In the genomic region with DNA sequence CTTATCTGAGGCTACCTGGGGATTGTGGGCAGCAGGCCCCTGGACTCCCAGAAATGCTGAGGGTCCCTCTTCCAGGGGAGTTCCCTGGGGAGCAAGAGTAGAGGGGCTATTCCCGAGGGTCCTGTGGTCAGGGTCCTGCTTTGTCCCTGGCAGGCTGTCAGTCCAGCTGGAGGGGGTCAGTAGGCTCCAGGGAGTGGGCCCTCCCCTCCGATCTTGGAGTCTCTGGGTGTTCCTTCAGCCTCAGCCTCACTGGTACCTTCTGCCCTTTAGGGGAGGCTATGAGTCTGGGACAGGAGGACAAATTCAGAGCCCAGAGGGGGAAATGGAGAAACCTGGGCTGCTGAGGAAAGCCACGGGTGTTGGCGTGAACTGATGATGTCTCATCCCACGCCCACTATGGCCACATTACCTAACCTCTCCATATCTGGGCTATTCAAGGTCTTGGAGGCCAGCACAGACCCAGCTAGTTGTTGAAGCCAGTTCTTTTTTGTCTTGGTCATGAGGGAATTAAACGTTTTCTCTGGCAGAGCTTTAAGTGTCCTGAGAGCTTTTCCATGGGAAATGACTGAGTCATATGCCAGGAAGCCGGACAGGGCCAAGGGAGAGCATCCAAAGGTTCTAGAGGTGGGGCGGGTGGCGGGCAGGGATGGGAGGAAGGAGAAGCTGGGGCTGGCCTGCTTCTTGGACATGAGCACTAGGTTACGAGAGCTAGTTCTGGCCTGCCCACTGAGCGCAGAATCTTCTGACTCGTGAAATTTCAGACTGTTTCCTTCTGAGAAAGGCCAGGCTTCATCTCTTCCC, we compare ENCODE assay signal across 11 cellular contexts. TPM values are rescaled to one million over a fixed set of nuclear protein-coding genes. Genes with fewer than 3 reads are reported as not detected.
DNase-seq lines count a peak whose midpoint lies in the region; ATAC-seq and TF ChIP-seq lines count a peak whose summit lies in the region.
"Had no signal": no experiment of that assay in that cellular context is flagged by ENCODE, and none has a peak within 500 bp of the region (broad histone marks: within the 10 kb centered on the region; RNA-seq: fewer than 3 reads in every experiment).

No MANE protein-coding gene starts in this region.

- intact Hi-C loops in right lobe of liver (cut with DNase I) = no loop called here

- ATAC-seq in right lobe of liver = peak; percentile 24 to 58 (median 38)
- peak; percentile 89 for ATAC-seq in thoracic aorta (ENCODE audit: insufficient number of reproducible peaks, low FRiP score, low read depth)

- no peaks in the 10 kb centered on the region for H3K9me3 Mint-ChIP-seq in chondrocyte (ENCODE audit: low read depth)
- H3K9me3 Mint-ChIP-seq: dendritic cell treated with granulocyte-macrophage colony-stimulating factor and Interleukin-4, amounts not matched to agents 40 ng/mL and 50 ng/mL, for 4 days had no signal

- H3K9me3 ChIP-seq in MG63 (no peaks in the 10 kb centered on the region), right lobe of liver (no peaks in the 10 kb centered on the region), thoracic aorta (no peaks in the 10 kb centered on the region)

- peaks cover 63% of the 10 kb centered on the region for H3K4me1 Mint-ChIP-seq in chondrocyte (ENCODE audit: low read depth)

- no peak for TF ChIP-seq POLR2A in right lobe of liver (IDR thresholded peaks at IDR 0.05)

- H3K27me3 Mint-ChIP-seq in chondrocyte (ENCODE audit: low read depth) = no peaks in the 10 kb centered on the region
- H3K27me3 Mint-ChIP-seq: dendritic cell treated with granulocyte-macrophage colony-stimulating factor and Interleukin-4, amounts not matched to agents 40 ng/mL and 50 ng/mL, for 4 days had no signal

- peaks cover 81% of the 10 kb centered on the region for H3K36me3 ChIP-seq in MG63
- H3K36me3 ChIP-seq in right lobe of liver = peaks cover 0 to 51% (median 28%) of the 10 kb centered on the region in 4 donors
- H3K36me3 ChIP-seq in thoracic aorta = peaks cover 52% of the 10 kb centered on the region

- H3K27ac Mint-ChIP-seq in chondrocyte (ENCODE audit: unreplicated experiment) = peak overlapping the region; percentile 72
- H3K27ac Mint-ChIP-seq: dendritic cell treated with granulocyte-macrophage colony-stimulating factor and Interleukin-4, amounts not matched to agents 40 ng/mL and 50 ng/mL, for 4 days had no signal

- H3K27me3 ChIP-seq in MG63 (no peaks in the 10 kb centered on the region), right lobe of liver (no peaks in the 10 kb centered on the region), thoracic aorta (replicated peaks; ENCODE audit: insufficient read depth) (no peaks in the 10 kb centered on the region)

- H3K4me3 Mint-ChIP-seq in chondrocyte (ENCODE audit: unreplicated experiment) = no peak overlapping the region
- H3K4me3 Mint-ChIP-seq: dendritic cell treated with granulocyte-macrophage colony-stimulating factor and Interleukin-4, amounts not matched to agents 40 ng/mL and 50 ng/mL, for 4 days had no signal

- H3K4me1 ChIP-seq in right lobe of liver (no peaks in the 10 kb centered on the region), thoracic aorta (ENCODE audit: control insufficient read depth in 1 of 2, low read depth in 2 of 2) (peaks cover 65 to 75% of the 10 kb centered on the region in 2 donors)

- DNase-seq in MG63 (peak; percentile 72), chondrocyte (ENCODE audit: low spot score) (no peak), right lobe of liver (no peak), thoracic aorta (ENCODE audit: low spot score) (peak; percentile 73), epidermal melanocyte (ENCODE audit: insufficient read length, low spot score) (no peak), NCI-H146 (lab: John Stamatoyannopoulos, UW) (no peak), germinal center (ENCODE audit: low spot score) (no peak), ecto neural progenitor cell (ENCODE audit: low spot score) (no peak)
- DNase-seq: NCI-H1417 treated with DMSO at 0.1 percent for 48 hours had no signal

- WGBS in right lobe of liver (ENCODE audit: insufficient coverage, low coverage, low lambda C conversion rate, missing lambda C conversion rate) = 60% methylated on average over 5 of the region's 12 CpGs

- H3K36me3 Mint-ChIP-seq in chondrocyte (ENCODE audit: low read depth) = peaks cover 46% of the 10 kb centered on the region

- H3K4me3 ChIP-seq in MG63 (no peak overlapping the region), right lobe of liver (no peak overlapping the region), thoracic aorta (no peak overlapping the region)

- peak overlapping the region in 2 of 3 donors; percentile 18 to 65 for H3K27ac ChIP-seq in right lobe of liver
- H3K27ac ChIP-seq in thoracic aorta = peak overlapping the region; percentile 87 to 96

- TF ChIP-seq CTCF in chondrocyte (IDR thresholded peaks at IDR 0.05) (no peak), right lobe of liver (IDR thresholded peaks at IDR 0.05) (no peak), thoracic aorta (IDR thresholded peaks at IDR 0.05) (no peak)

RNA-seq across cellular contexts. Expression of a gene that starts 6.2 kb away (rescaled TPM):
- total RNA-seq in MG63 (2014; rRNA removed; shearing (Covaris generic); ENCODE audit: low replicate concordance) = not detected in 2 replicates
- total RNA-seq in chondrocyte = 1.3 to 10.9 TPM (median 9.9 TPM) in 3 replicates
- total RNA-seq in right lobe of liver = 1 to 10 TPM; 2.3 to 5.7 (median 3.7) TPM
- total RNA-seq in thoracic aorta = 100 to 1,000 TPM in 1 of 2 donors, 10 to 100 TPM in 1; 98.4 to 113 TPM

RNA-seq across cellular contexts. Expression of a gene that starts 12.7 kb away (rescaled TPM):
- total RNA-seq in MG63 (2014; rRNA removed; shearing (Covaris generic); ENCODE audit: low replicate concordance) = not detected in 2 replicates
- total RNA-seq in chondrocyte = not detected in 3 replicates
- total RNA-seq in right lobe of liver = not detected
- not detected for total RNA-seq in thoracic aorta
- total RNA-seq: subcutaneous adipose tissue had no signal

RNA-seq across cellular contexts. Expression of a gene that starts 33.1 kb away (rescaled TPM):
- not detected in 2 replicates for total RNA-seq in MG63 (2014; rRNA removed; shearing (Covaris generic); ENCODE audit: low replicate concordance)
- total RNA-seq in chondrocyte = not detected in 3 replicates
- not detected for total RNA-seq in right lobe of liver
- not detected for total RNA-seq in thoracic aorta
- total RNA-seq: subcutaneous adipose tissue had no signal

RNA-seq across cellular contexts. Expression of a gene that starts 47.5 kb away (rescaled TPM):
- not detected in 2 replicates for total RNA-seq in MG63 (2014; rRNA removed; shearing (Covaris generic); ENCODE audit: low replicate concordance)
- 0.05 TPM in 1 of 3 replicates, not detected in the others for total RNA-seq in chondrocyte
- 1 to 10 TPM in 2 of 6 experiments, under 1 TPM in 3, not detected in 1; 0.10 to 1.6 (median 0.83) TPM for total RNA-seq in right lobe of liver
- total RNA-seq in thoracic aorta = under 1 TPM in 1 of 2 donors, not detected in 1; 0.28 TPM
- total RNA-seq: subcutaneous adipose tissue had no signal

RNA-seq across cellular contexts. Expression of a gene that starts 49.5 kb away (rescaled TPM):
- total RNA-seq in MG63 (2014; rRNA removed; shearing (Covaris generic); ENCODE audit: low replicate concordance) = 36.6 and 42.5 TPM in 2 replicates
- 24.7 to 33.0 TPM (median 27.9 TPM) in 3 replicates for total RNA-seq in chondrocyte
- 10 to 100 TPM; 10.6 to 13.5 (median 12.0) TPM for total RNA-seq in right lobe of liver
- total RNA-seq in thoracic aorta = 10 to 100 TPM; 10.7 to 23.0 TPM

Comparison
In these comparisons a context has a peak if more than half of its experiments do, and no peak if none do; other contexts are left out.
1. DNase-seq: peak in MG63 (single experiment) and thoracic aorta (single experiment); none in chondrocyte (single experiment), right lobe of liver (0 of 3), epidermal melanocyte (single experiment), NCI-H146 (single experiment), germinal center (single experiment) and ecto neural progenitor cell (single experiment).